Comparison of ENCODE assay signal across 8 cellular contexts in genomic region chr22:19432092-19432844, GRCh38. TPM values are rescaled to one million over a fixed set of nuclear protein-coding genes. Genes with fewer than 3 reads are reported as not detected.
A peak's percentile ranks its signal among the peaks of the same experiment; 100 is the strongest.
DNase-seq lines count a peak whose midpoint lies in the region; ATAC-seq and TF ChIP-seq lines count a peak whose summit lies in the region.

Gene MRPL40 (plus strand): TSS chr22:19432545. CDS start chr22:19432555, 10 bp downstream.

- H3K36me3 Mint-ChIP-seq in GM23338 (ENCODE audit: low read depth) (peaks cover 23% of the 10 kb centered on the region), nephron progenitor cell (ENCODE audit: low read depth) (peaks cover 26% of the 10 kb centered on the region)

- DNase-seq in EL (peak; percentile 93), GM23338 (ENCODE audit: low spot score) (peak; percentile 89), LHCN-M2 (ENCODE audit: low read depth) (peak; percentile 94), fibroblast of pulmonary artery (ENCODE audit: low read depth) (peak; percentile 96), nephron progenitor cell (peak; percentile 92)
- DNase-seq in activated T-helper 9 cell treated with anti-CD3 and anti-CD28 coated beads, Interleukin-2, amount 50 U/mL, for 16 hours (ENCODE audit: low read depth) = peak; percentile 84
- DNase-seq in stimulated activated naive CD8-positive, alpha-beta T cell treated with anti-CD3 and anti-CD28 coated beads, Interleukin-15, amount 100 ng/mL, for 72 hours = peak; percentile 91 to 93

- H3F3A ChIP-seq in GM23338 (replicated peaks; ENCODE audit: low read depth) = peaks cover 13% of the 10 kb centered on the region; the same call in 1 of the 2 replicates

- no peaks in the 10 kb centered on the region for H3K27me3 ChIP-seq in GM23338 (ENCODE audit: insufficient read depth)

- TF ChIP-seq CTCF in GM23338 (conservative IDR thresholded peaks at IDR 0.05; ENCODE audit: low read depth in 2 of 2) (no peak), fibroblast of pulmonary artery (IDR thresholded peaks at IDR 0.05; ENCODE audit: low read length, missing control alignments) (no peak), nephron progenitor cell (IDR thresholded peaks at IDR 0.05) (no peak)

- peak; percentile 95 for TF ChIP-seq POLR2A in Raji (IDR thresholded peaks at IDR 0.05; ENCODE audit: insufficient read depth, low read depth, low read length)

- H3K4me1 Mint-ChIP-seq in GM23338 (peaks cover 21% of the 10 kb centered on the region), nephron progenitor cell (peaks cover 44% of the 10 kb centered on the region)
- peaks cover 50% of the 10 kb centered on the region for H3K4me1 Mint-ChIP-seq in stimulated activated naive CD8-positive, alpha-beta T cell treated with anti-CD3 and anti-CD28 coated beads, Interleukin-15, amount 100 ng/mL, for 72 hours

- H3K4me3 Mint-ChIP-seq in GM23338 = peak within 1 kb of the TSS; percentile 85
- peak within 1 kb of the TSS; percentile 93 for H3K4me3 Mint-ChIP-seq in nephron progenitor cell
- peak within 1 kb of the TSS; percentile 92 to 95 for H3K4me3 Mint-ChIP-seq in stimulated activated naive CD8-positive, alpha-beta T cell treated with anti-CD3 and anti-CD28 coated beads, Interleukin-15, amount 100 ng/mL, for 72 hours

- peaks cover 19% of the 10 kb centered on the region for H3K4me1 ChIP-seq in GM23338 (ENCODE audit: insufficient read depth)

- no peaks in the 10 kb centered on the region for H3K9me2 ChIP-seq in GM23338 (ENCODE audit: insufficient read depth)

- H3K27me3 Mint-ChIP-seq in GM23338 (ENCODE audit: insufficient read depth, low read depth, poor library complexity) (peaks cover 13% of the 10 kb centered on the region), nephron progenitor cell (ENCODE audit: low read depth, poor library complexity) (no peaks in the 10 kb centered on the region)
- no peaks in the 10 kb centered on the region for H3K27me3 Mint-ChIP-seq in stimulated activated naive CD8-positive, alpha-beta T cell treated with anti-CD3 and anti-CD28 coated beads, Interleukin-15, amount 100 ng/mL, for 72 hours

- H3K9me3 Mint-ChIP-seq in GM23338 (no peaks in the 10 kb centered on the region), nephron progenitor cell (no peaks in the 10 kb centered on the region)
- H3K9me3 Mint-ChIP-seq in stimulated activated naive CD8-positive, alpha-beta T cell treated with anti-CD3 and anti-CD28 coated beads, Interleukin-15, amount 100 ng/mL, for 72 hours = no peaks in the 10 kb centered on the region

- peak within 1 kb of the TSS; percentile 91 for H2AFZ ChIP-seq in GM23338

- ATAC-seq in GM23338 = peak; percentile 83
- ATAC-seq in stimulated activated naive CD8-positive, alpha-beta T cell treated with anti-CD3 and anti-CD28 coated beads, Interleukin-15, amount 100 ng/mL, for 72 hours = peak; percentile 93

- H3K27ac ChIP-seq in GM23338 (ENCODE audit: low read depth) = peak within 1 kb of the TSS; percentile 93

- peaks cover 41% of the 10 kb centered on the region for H4K20me1 ChIP-seq in GM23338 (replicated peaks; ENCODE audit: insufficient read depth)

- H3K4me3 ChIP-seq in GM23338 (peak within 1 kb of the TSS; percentile 95), fibroblast of pulmonary artery (replicated peaks; ENCODE audit: low read depth, low read length) (peak within 1 kb of the TSS; percentile 74)

- H3K36me3 ChIP-seq in GM23338 (ENCODE audit: insufficient read depth) = no peaks in the 10 kb centered on the region

- H3K27ac Mint-ChIP-seq in GM23338 = peak within 1 kb of the TSS; percentile 88
- H3K27ac Mint-ChIP-seq in nephron progenitor cell = peak within 1 kb of the TSS; percentile 98
- H3K27ac Mint-ChIP-seq in stimulated activated naive CD8-positive, alpha-beta T cell treated with anti-CD3 and anti-CD28 coated beads, Interleukin-15, amount 100 ng/mL, for 72 hours = peak within 1 kb of the TSS; percentile 94 to 98

- H3K79me2 ChIP-seq in GM23338 (replicated peaks; ENCODE audit: insufficient read depth) = peaks cover 39% of the 10 kb centered on the region

- peak within 1 kb of the TSS; percentile 91 for H3K4me2 ChIP-seq in GM23338

TF ChIP-seq in GM23338, 12 proteins besides CTCF, POLR2A, EP300 and RAD21:
- peak; percentile 31; the same call in 1 of the 2 replicates for TF ChIP-seq ETS1 (IDR thresholded peaks at IDR 0.05)
- peak; percentile 73 for TF ChIP-seq POLR2AphosphoS5 (IDR thresholded peaks at IDR 0.05; ENCODE audit: low read depth)
- TF ChIP-seq CREB1 (CRISPR knock-in tag; IDR thresholded peaks at IDR 0.05; ENCODE audit: low read depth) = peak; percentile 83
- no peak for TF ChIP-seq ZNF114 (CRISPR knock-in tag; IDR thresholded peaks at IDR 0.05)

RNA-seq across cellular contexts. Expression of gene MRPL40, which starts in this region (rescaled TPM):
- total RNA-seq in GM23338 (2014; rRNA removed; shearing (Covaris generic)) = 15.2 and 15.5 TPM in 2 replicates
- 53.5 and 56.1 TPM in 2 replicates for polyA plus RNA-seq in GM23338 (2016; fragmentation: Nextera tagmentation; extraction: Ambion mirVana)
- 41.4 and 51.0 TPM in 2 replicates for total RNA-seq in LHCN-M2 (2014; rRNA removed)
- 64.6 TPM for polyA plus RNA-seq in LHCN-M2 (2012)

Comparison
In these comparisons a context has a peak if more than half of its experiments do, and no peak if none do; other contexts are left out.
1. Peak in every context shown above with its lines: DNase-seq, ATAC-seq, H3K4me3 ChIP-seq and H3K27ac ChIP-seq.